20 cellular contexts compared by ENCODE assay signal in the genomic region with DNA sequence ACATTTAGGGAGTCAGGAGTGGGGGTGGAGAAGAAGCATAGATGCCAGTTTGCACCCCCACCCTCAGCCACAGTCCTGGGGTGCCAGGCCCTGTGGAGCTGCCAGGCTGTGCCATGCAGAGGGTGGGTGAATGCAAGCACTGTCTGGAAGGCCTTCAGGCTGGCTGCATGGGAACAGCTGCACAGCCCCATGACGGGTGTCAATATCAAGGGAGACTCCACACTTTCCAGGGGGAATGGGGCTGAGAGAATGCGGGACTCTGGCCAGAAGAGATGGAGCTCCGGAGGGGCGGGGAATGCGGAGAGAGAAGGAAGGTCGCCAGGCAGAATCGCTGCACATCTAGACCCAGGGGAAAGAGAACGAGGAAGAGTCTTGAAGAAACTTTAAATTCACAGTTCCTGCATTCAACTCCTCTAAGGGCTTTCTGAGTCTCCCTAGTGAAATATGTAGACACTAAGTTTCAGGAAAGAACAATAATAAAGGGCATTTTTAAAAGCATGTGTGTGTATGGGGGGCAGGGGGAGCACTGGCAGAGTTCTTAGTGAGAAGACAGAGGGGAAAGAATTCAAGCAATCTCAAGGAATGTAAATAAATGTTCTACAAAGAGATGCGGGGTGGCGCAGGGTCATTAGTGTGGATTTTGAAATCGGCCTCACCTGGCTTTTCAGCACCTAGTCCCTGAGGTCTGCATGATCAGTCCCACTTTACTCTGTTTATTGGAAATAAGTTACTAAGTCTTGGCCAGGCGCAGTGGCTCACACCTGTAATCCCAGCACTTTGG. TPM values are rescaled to one million over a fixed set of nuclear protein-coding genes. Genes with fewer than 3 reads are reported as not detected.
DNase-seq lines count a peak whose midpoint lies in the region; ATAC-seq and TF ChIP-seq lines count a peak whose summit lies in the region.
"Had no signal": no experiment of that assay in that cellular context is flagged by ENCODE, and none has a peak within 500 bp of the region (broad histone marks: within the 10 kb centered on the region; RNA-seq: fewer than 3 reads in every experiment).

No MANE protein-coding gene starts in this region.

- POLR2A ChIA-PET in WTC11 (lab: Charles Lee) = no interaction called here

- H3K4me3 Mint-ChIP-seq in WTC11 = no peak overlapping the region
- peak overlapping the region; percentile 5 for H3K4me3 Mint-ChIP-seq in type B pancreatic cell
- H3K4me3 Mint-ChIP-seq: naive thymus-derived CD4-positive, alpha-beta T cell had no signal

- ATAC-seq in WTC11 (peak; percentile 46; the same call in 1 of the 2 replicates), GM21825 (IDR thresholded peaks at IDR 0.05; ENCODE audit: unreplicated experiment) (no peak)
- ATAC-seq: naive thymus-derived CD4-positive, alpha-beta T cell had no signal

- H3K27me3 Mint-ChIP-seq in WTC11 (ENCODE audit: low read depth) (peaks cover 11% of the 10 kb centered on the region), type B pancreatic cell (peaks cover 16% of the 10 kb centered on the region)

- H3K9me3 Mint-ChIP-seq in WTC11 (peaks cover 22% of the 10 kb centered on the region), type B pancreatic cell (peaks cover 20% of the 10 kb centered on the region)

- H3K36me3 Mint-ChIP-seq in WTC11 (peaks cover 10% of the 10 kb centered on the region), type B pancreatic cell (peaks cover 8% of the 10 kb centered on the region)

- no peak overlapping the region for H3K27ac Mint-ChIP-seq in WTC11
- no peak overlapping the region for H3K27ac Mint-ChIP-seq in type B pancreatic cell
- H3K27ac Mint-ChIP-seq: naive thymus-derived CD4-positive, alpha-beta T cell had no signal

- no peak for TF ChIP-seq CTCF in WTC11 (IDR thresholded peaks at IDR 0.05)
- no peak for TF ChIP-seq CTCF in type B pancreatic cell (conservative IDR thresholded peaks at IDR 0.05)

- DNase-seq in WTC11 (ENCODE audit: low spot score) (no peak), head of caudate nucleus (peak; percentile 79 to 98 (median 93)), nucleus accumbens (lab: John Stamatoyannopoulos, UW) (peak in 55 of 56 donors; percentile 24 to 98 (median 88)), type B pancreatic cell (ENCODE audit: extremely low spot score, unreplicated experiment) (no peak), hepatic stellate cell (ENCODE audit: low spot score) (no peak)
- DNase-seq in activated CD4-positive, alpha-beta T cell treated with anti-CD3 and anti-CD28 coated beads, Interleukin-2, amount 50 U/mL, for 4 hours = no peak
- DNase-seq: activated CD4-positive, alpha-beta T cell treated with anti-CD3 and anti-CD28 coated beads for 48 hours; activated CD8-positive, alpha-beta memory T cell treated with anti-CD3 and anti-CD28 coated beads, Interleukin-2, amount 50 U/mL, for 4 hours; activated effector memory CD4-positive, alpha-beta T cell treated with Interleukin-2 at 50 U/mL for 16 hours; AML-193; central memory CD4-positive, alpha-beta T cell; effector memory CD4-positive, alpha-beta T cell; Kasumi-1; naive thymus-derived CD4-positive, alpha-beta T cell; NCI-H1092; NCI-H2081 treated with DMSO at 0.1 percent for 48 hours; NCI-H510A; stimulated activated CD4-positive, alpha-beta T cell treated with anti-CD3 and anti-CD28 coated beads, Interleukin-12 subunit alpha, Interleukin-12 subunit beta, amount 100 ng/mL, for 4 hours; SW 1271 had no signal

- H3K4me1 Mint-ChIP-seq in WTC11 (peaks cover 19% of the 10 kb centered on the region), type B pancreatic cell (ENCODE audit: unreplicated experiment) (peaks cover 13% of the 10 kb centered on the region)
- H3K4me1 Mint-ChIP-seq: naive thymus-derived CD4-positive, alpha-beta T cell had no signal

- CTCF ChIA-PET in WTC11 (lab: Charles Lee) = interaction anchor here (0.7 to 2.7 kb wide), 4 partner anchors 16 to 755 kb away, joined by 3 to 16 read pairs (median 4); no protein-coding TSS in a partner anchor

- intact Hi-C loops in head of caudate nucleus (cut with DNase I) = loop anchor here (2.0 kb wide), 1 partner anchor 85 kb away; no protein-coding TSS in a partner anchor

TF ChIP-seq in WTC11, 78 proteins besides CTCF, POLR2A, EP300 and RAD21:
- TF ChIP-seq JUN (CRISPR knock-in tag; IDR thresholded peaks at IDR 0.05) = no peak

RNA-seq across cellular contexts. Expression of a gene that starts 59.1 kb away (rescaled TPM):
- total RNA-seq in WTC11 (2021) = 117 to 123 TPM (median 120 TPM) in 3 replicates
- total RNA-seq in type B pancreatic cell (ENCODE audit: low replicate concordance) = 63.2 and 98.7 TPM in 2 replicates

Comparison
In these comparisons a context has a peak if more than half of its experiments do, and no peak if none do; other contexts are left out.
1. DNase-seq: peak in head of caudate nucleus (42 of 42) and nucleus accumbens (55 of 56); none in WTC11 (single experiment), type B pancreatic cell (single experiment), activated CD4-positive, alpha-beta T cell treated with anti-CD3 and anti-CD28 coated beads, Interleukin-2, amount 50 U/mL, for 4 hours (0 of 2) and hepatic stellate cell (single experiment).